In genomic region chr16:25257956-25258855, GRCh38 we compare ENCODE assay signal across 8 cellular contexts. TPM values are rescaled to one million over a fixed set of nuclear protein-coding genes. Genes with fewer than 3 reads are reported as not detected.
DNase-seq lines count a peak whose midpoint lies in the region; ATAC-seq and TF ChIP-seq lines count a peak whose summit lies in the region.

No MANE protein-coding gene starts in this region.

- peaks cover 20 to 21% of the 10 kb centered on the region in 2 donors for H3K4me1 ChIP-seq in mucosa of rectum (ENCODE audit: control insufficient read depth in 2 of 2, insufficient read depth in 2 of 2, low read length in 2 of 2)

- H3K36me3 ChIP-seq in mucosa of rectum (ENCODE audit: control insufficient read depth in 2 of 2, insufficient read depth in 2 of 2, low read length in 2 of 2) = peaks cover 4 to 8% of the 10 kb centered on the region in 2 donors

- ATAC-seq in GM21367 (IDR thresholded peaks at IDR 0.05; ENCODE audit: unreplicated experiment) = peak; percentile 40

- in situ Hi-C loops in Caki2 (cut with HindIII; ENCODE audit: low pct_unique_long_range_greater_than_20kb, low sequenced_read_pairs) = no loop called here

- H3K9me3 ChIP-seq in mucosa of rectum (ENCODE audit: control insufficient read depth in 2 of 2, low read length in 2 of 2) = no peaks in the 10 kb centered on the region

- H3K27ac ChIP-seq in mucosa of rectum (ENCODE audit: low read depth in 2 of 2, low read length in 2 of 2) = peak overlapping the region; percentile 96 to 97

- no peaks in the 10 kb centered on the region for H3K27me3 ChIP-seq in mucosa of rectum (ENCODE audit: control insufficient read depth in 2 of 2, insufficient read depth in 2 of 2, low read length in 2 of 2)

- TF ChIP-seq CTCF in epithelial cell of esophagus (IDR thresholded peaks at IDR 0.05; ENCODE audit: insufficient read depth, low read depth, low read length, missing control alignments) = no peak

- H3K4me3 ChIP-seq in epithelial cell of esophagus (ENCODE audit: low read length) = peak overlapping the region; percentile 84
- peak overlapping the region; percentile 74 to 86 for H3K4me3 ChIP-seq in mucosa of rectum (ENCODE audit: low read length in 2 of 2)

- H3K9ac ChIP-seq in mucosa of rectum (ENCODE audit: low read depth in 1 of 2, low read length in 2 of 2) = peak overlapping the region; percentile 80 to 96

- DNase-seq in Caki2 (ENCODE audit: low read depth) (peak; percentile 91), HT1080 (ENCODE audit: low read depth) (peak; percentile 75), NOMO-1 treated with DMSO at 0.1 percent for 48 hours (lab: John Stamatoyannopoulos, UW; ENCODE audit: unreplicated experiment) (peak; percentile 87), epithelial cell of esophagus (ENCODE audit: low read depth) (peak; percentile 87)
- DNase-seq in activated CD8-positive, alpha-beta memory T cell treated with anti-CD3 and anti-CD28 coated beads, Interleukin-2, amount 50 U/mL, for 4 hours = peak; percentile 68
- DNase-seq in stimulated activated CD8-positive, alpha-beta memory T cell treated with anti-CD3 and anti-CD28 coated beads, Interleukin-4, amount 100 ng/mL, for 48 hours = peak; percentile 87

RNA-seq across cellular contexts. Expression of gene ZKSCAN2, which starts 0.6 kb away (rescaled TPM):
- 2.9 and 3.1 TPM in 2 replicates for total RNA-seq in Caki2 (2014; rRNA removed; shearing (Covaris generic); ENCODE audit: low replicate concordance)
- total RNA-seq in HT1080 (2014; rRNA removed; shearing (Covaris generic)) = 4.6 and 5.9 TPM in 2 replicates
- 2.3 and 2.8 TPM in 2 replicates for polyA plus RNA-seq in HT1080 (2015; cell fraction: cytosol; rRNA removed)
- polyA plus RNA-seq in HT1080 (2015; cell fraction: nucleus; rRNA removed) = 4.6 and 5.4 TPM in 2 replicates

RNA-seq across cellular contexts. Expression of gene AQP8, which starts 41.5 kb away (rescaled TPM):
- total RNA-seq in Caki2 (2014; rRNA removed; shearing (Covaris generic); ENCODE audit: low replicate concordance) = 0.20 TPM in 1 of 2 replicates, not detected in the other
- not detected in 2 replicates for total RNA-seq in HT1080 (2014; rRNA removed; shearing (Covaris generic))
- polyA plus RNA-seq in HT1080 (2015; cell fraction: cytosol; rRNA removed) = not detected in 2 replicates
- not detected in 2 replicates for polyA plus RNA-seq in HT1080 (2015; cell fraction: nucleus; rRNA removed)

Comparison
In these comparisons a context has a peak if more than half of its experiments do, and no peak if none do; other contexts are left out.
1. Peak in every context shown above with its lines: DNase-seq, ATAC-seq, H3K4me3 ChIP-seq and H3K27ac ChIP-seq.